Comparison of ENCODE assay signal across 22 cellular contexts in the genomic region with DNA sequence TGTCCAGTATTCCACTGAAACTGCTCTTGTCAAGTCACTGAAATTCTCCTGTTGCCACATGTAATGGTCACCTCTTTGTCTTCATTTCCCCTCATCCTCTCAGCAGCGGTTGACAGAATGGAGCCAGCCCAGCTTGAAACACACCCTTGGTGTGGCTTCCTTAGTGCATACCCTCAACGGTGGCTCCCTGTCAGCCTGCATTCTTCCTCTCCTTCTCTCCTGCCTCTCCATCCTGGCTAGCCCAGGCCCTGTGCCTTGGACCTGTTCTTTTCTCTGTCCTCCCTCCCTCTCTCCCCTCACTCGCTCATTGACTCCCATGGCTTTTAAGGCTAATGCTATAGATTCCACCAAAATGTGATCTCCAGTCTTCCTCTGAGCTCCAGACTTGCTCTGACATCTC. TPM values are rescaled to one million over a fixed set of nuclear protein-coding genes. Genes with fewer than 3 reads are reported as not detected.
DNase-seq lines count a peak whose midpoint lies in the region; ATAC-seq and TF ChIP-seq lines count a peak whose summit lies in the region.
"Had no signal": no experiment of that assay in that cellular context is flagged by ENCODE, and none has a peak within 500 bp of the region (broad histone marks: within the 10 kb centered on the region; RNA-seq: fewer than 3 reads in every experiment).

No MANE protein-coding gene starts in this region.

- H3K4me2 ChIP-seq in mesenchymal stem cell (ENCODE audit: low read length, poor library complexity, severe bottlenecking): no peak overlapping the region

- BruUV-seq in MCF 10A (replicated peaks; lab: Mats Ljungman, UMichigan): no TSS peak

- intact Hi-C loops in activated naive CD4-positive, alpha-beta T cell treated with anti-CD3 and anti-CD28 coated beads for 36 hours (cut with micrococcal nuclease): loop anchor here (5.0 kb wide), 1 partner anchor 451 kb away; no protein-coding TSS in a partner anchor
- intact Hi-C loops in activated T-helper 2 cell treated with anti-CD3 and anti-CD28 coated beads, Interferon-gamma antibody, Interleukin-2, Interleukin-4, amounts not matched to agents 10 μg/mL and 5 μg/mL and 100 μg/mL, durations not matched to agents 14 hours and 24 hours and 36 hours (cut with micrococcal nuclease): no loop called here
- intact Hi-C loops in MCF 10A (cut with micrococcal nuclease): loop anchor here (10.0 kb wide), 1 partner anchor 487 kb away; no protein-coding TSS in a partner anchor

- no peak overlapping the region for H3K18ac ChIP-seq in mesenchymal stem cell (ENCODE audit: low read depth in 1 of 2, low read length in 2 of 2)

- no peaks in the 10 kb centered on the region for H3K9me3 Mint-ChIP-seq in activated naive CD4-positive, alpha-beta T cell treated with anti-CD3 and anti-CD28 coated beads for 36 hours
- H3K9me3 Mint-ChIP-seq in activated naive CD4-positive, alpha-beta T cell treated with anti-CD3 and anti-CD28 coated beads, Interleukin-2, amount 50 U/mL, for 72 hours: no peaks in the 10 kb centered on the region
- H3K9me3 Mint-ChIP-seq in activated T-helper 2 cell treated with anti-CD3 and anti-CD28 coated beads, Interferon-gamma antibody, Interleukin-2, Interleukin-4, amounts not matched to agents 10 μg/mL and 5 μg/mL and 100 μg/mL, durations not matched to agents 14 hours and 24 hours and 36 hours: no peaks in the 10 kb centered on the region
- no peaks in the 10 kb centered on the region for H3K9me3 Mint-ChIP-seq in stimulated activated effector memory CD8-positive, alpha-beta T cell treated with anti-CD3 and anti-CD28 coated beads, Interleukin-12 subunit alpha, Interleukin-12 subunit beta, amount 100 ng/mL, for 72 hours
- no peaks in the 10 kb centered on the region for H3K9me3 Mint-ChIP-seq in MCF 10A (ENCODE audit: unreplicated experiment)
- H3K9me3 Mint-ChIP-seq: H9 had no signal

- no peak overlapping the region for H2AFZ ChIP-seq in mesenchymal stem cell (ENCODE audit: low read depth, low read length)

- WGBS in mesenchymal stem cell: 96% methylated on average over 3 of the region's 3 CpGs

- peak overlapping the region; percentile 82 for H3K27ac Mint-ChIP-seq in activated naive CD4-positive, alpha-beta T cell treated with anti-CD3 and anti-CD28 coated beads for 36 hours
- H3K27ac Mint-ChIP-seq in activated naive CD4-positive, alpha-beta T cell treated with anti-CD3 and anti-CD28 coated beads, Interleukin-2, amount 50 U/mL, for 72 hours: peak overlapping the region in 1 of 2 donors; percentile 16
- H3K27ac Mint-ChIP-seq in activated T-helper 2 cell treated with anti-CD3 and anti-CD28 coated beads, Interferon-gamma antibody, Interleukin-2, Interleukin-4, amounts not matched to agents 10 μg/mL and 5 μg/mL and 100 μg/mL, durations not matched to agents 14 hours and 24 hours and 36 hours: peak overlapping the region; percentile 33
- H3K27ac Mint-ChIP-seq in stimulated activated effector memory CD8-positive, alpha-beta T cell treated with anti-CD3 and anti-CD28 coated beads, Interleukin-12 subunit alpha, Interleukin-12 subunit beta, amount 100 ng/mL, for 72 hours: peak overlapping the region; percentile 73
- no peak overlapping the region for H3K27ac Mint-ChIP-seq in MCF 10A (ENCODE audit: low read depth, unreplicated experiment)
- H3K27ac Mint-ChIP-seq: H9 had no signal

- no peak for DNase-seq in activated naive CD4-positive, alpha-beta T cell treated with anti-CD3 and anti-CD28 coated beads for 36 hours
- DNase-seq in activated naive CD4-positive, alpha-beta T cell treated with anti-CD3 and anti-CD28 coated beads, Interleukin-2, amount 50 U/mL, for 72 hours (ENCODE audit: low spot score in 2 of 2): no peak
- DNase-seq in GM12864 (ENCODE audit: low read depth): no peak
- DNase-seq in activated T-helper 2 cell treated with anti-CD3 and anti-CD28 coated beads, Interferon-gamma antibody, Interleukin-2, Interleukin-4, amounts not matched to agents 10 μg/mL and 5 μg/mL and 100 μg/mL, durations not matched to agents 14 hours and 24 hours and 36 hours (ENCODE audit: low spot score): no peak
- no peak for DNase-seq in stimulated activated effector memory CD8-positive, alpha-beta T cell treated with anti-CD3 and anti-CD28 coated beads, Interleukin-12 subunit alpha, Interleukin-12 subunit beta, amount 100 ng/mL, for 72 hours (ENCODE audit: low spot score in 2 of 2)
- DNase-seq in MCF 10A (ENCODE audit: unreplicated experiment): no peak
- DNase-seq in SW 1271 (lab: John Stamatoyannopoulos, UW): no peak
- DNase-seq in mesenchymal stem cell: no peak
- DNase-seq: activated naive CD4-positive, alpha-beta T cell treated with Interleukin-2 at 50 U/mL for 16 hours; effector CD8-positive, alpha-beta T cell; H9; kidney glomerular epithelial cell; NCI-H1092; NCI-H2029; NCI-H446; ovary; tibial artery had no signal

- H3K27ac ChIP-seq in mesenchymal stem cell (ENCODE audit: low read length, poor library complexity, severe bottlenecking): no peak overlapping the region
- H3K27ac ChIP-seq: esophagus muscularis mucosa, gastroesophageal sphincter, ovary, tibial artery had no signal

- no peak overlapping the region for H2AK5ac ChIP-seq in mesenchymal stem cell (ENCODE audit: low read length, severe bottlenecking)

- no peak overlapping the region for H4K8ac ChIP-seq in mesenchymal stem cell (ENCODE audit: low read length)

- H2BK120ac ChIP-seq in mesenchymal stem cell (ENCODE audit: low read depth, low read length): no peak overlapping the region

- peaks cover 51% of the 10 kb centered on the region for H3K4me1 Mint-ChIP-seq in activated naive CD4-positive, alpha-beta T cell treated with anti-CD3 and anti-CD28 coated beads for 36 hours (ENCODE audit: low read depth)
- H3K4me1 Mint-ChIP-seq in activated T-helper 2 cell treated with anti-CD3 and anti-CD28 coated beads, Interferon-gamma antibody, Interleukin-2, Interleukin-4, amounts not matched to agents 10 μg/mL and 5 μg/mL and 100 μg/mL, durations not matched to agents 14 hours and 24 hours and 36 hours (ENCODE audit: low read depth): peaks cover 62% of the 10 kb centered on the region
- peaks cover 77% of the 10 kb centered on the region for H3K4me1 Mint-ChIP-seq in stimulated activated effector memory CD8-positive, alpha-beta T cell treated with anti-CD3 and anti-CD28 coated beads, Interleukin-12 subunit alpha, Interleukin-12 subunit beta, amount 100 ng/mL, for 72 hours
- H3K4me1 Mint-ChIP-seq in MCF 10A (ENCODE audit: insufficient read depth, unreplicated experiment): no peaks in the 10 kb centered on the region
- H3K4me1 Mint-ChIP-seq: H9 had no signal

- H3K9me3 ChIP-seq in mesenchymal stem cell (ENCODE audit: control insufficient read depth, low read length): no peaks in the 10 kb centered on the region
- H3K9me3 ChIP-seq: esophagus muscularis mucosa, gastroesophageal sphincter, ovary, tibial artery had no signal

- peak overlapping the region; percentile 71 for H3K4me3 ChIP-seq in GM12864 (ENCODE audit: low read depth, low read length)
- H3K4me3 ChIP-seq in mesenchymal stem cell (ENCODE audit: insufficient read depth in 1 of 2, low read depth in 1 of 2, low read length in 2 of 2): no peak overlapping the region
- H3K4me3 ChIP-seq: esophagus muscularis mucosa, gastroesophageal sphincter, ovary, tibial artery had no signal

- no peak overlapping the region for H3K14ac ChIP-seq in mesenchymal stem cell (ENCODE audit: low read length in 2 of 2)

- H3K4me3 Mint-ChIP-seq in activated naive CD4-positive, alpha-beta T cell treated with anti-CD3 and anti-CD28 coated beads for 36 hours: peak overlapping the region; percentile 59
- peak overlapping the region; percentile 2 for H3K4me3 Mint-ChIP-seq in activated T-helper 2 cell treated with anti-CD3 and anti-CD28 coated beads, Interferon-gamma antibody, Interleukin-2, Interleukin-4, amounts not matched to agents 10 μg/mL and 5 μg/mL and 100 μg/mL, durations not matched to agents 14 hours and 24 hours and 36 hours (ENCODE audit: low read depth)
- H3K4me3 Mint-ChIP-seq in stimulated activated effector memory CD8-positive, alpha-beta T cell treated with anti-CD3 and anti-CD28 coated beads, Interleukin-12 subunit alpha, Interleukin-12 subunit beta, amount 100 ng/mL, for 72 hours: no peak overlapping the region
- no peak overlapping the region for H3K4me3 Mint-ChIP-seq in MCF 10A (ENCODE audit: unreplicated experiment)
- H3K4me3 Mint-ChIP-seq: H9 had no signal

- no peaks in the 10 kb centered on the region for H3K79me1 ChIP-seq in mesenchymal stem cell (replicated peaks; ENCODE audit: low read length, poor library complexity, severe bottlenecking)

- H2BK12ac ChIP-seq in mesenchymal stem cell (ENCODE audit: low read length in 2 of 2): no peak overlapping the region

- no peak overlapping the region for H3K4ac ChIP-seq in mesenchymal stem cell (ENCODE audit: low read depth in 1 of 2, low read length in 2 of 2)

- no peaks in the 10 kb centered on the region for H3K36me3 ChIP-seq in mesenchymal stem cell (ENCODE audit: control insufficient read depth in 1 of 2, insufficient read depth in 2 of 2, low read depth in 1 of 2, low read length in 2 of 2)
- H3K36me3 ChIP-seq: esophagus muscularis mucosa, gastroesophageal sphincter, ovary, tibial artery had no signal

- H4K91ac ChIP-seq in mesenchymal stem cell (ENCODE audit: low read length): no peak overlapping the region

- H3K27me3 Mint-ChIP-seq in activated naive CD4-positive, alpha-beta T cell treated with anti-CD3 and anti-CD28 coated beads for 36 hours (ENCODE audit: low read depth): no peaks in the 10 kb centered on the region
- no peaks in the 10 kb centered on the region for H3K27me3 Mint-ChIP-seq in activated T-helper 2 cell treated with anti-CD3 and anti-CD28 coated beads, Interferon-gamma antibody, Interleukin-2, Interleukin-4, amounts not matched to agents 10 μg/mL and 5 μg/mL and 100 μg/mL, durations not matched to agents 14 hours and 24 hours and 36 hours (ENCODE audit: low read depth)
- H3K27me3 Mint-ChIP-seq in MCF 10A (ENCODE audit: insufficient read depth, unreplicated experiment): peaks cover 36% of the 10 kb centered on the region

- CTCF ChIA-PET in activated naive CD4-positive, alpha-beta T cell treated with anti-CD3 and anti-CD28 coated beads for 36 hours (lab: Charles Lee): interaction anchor here (0.6 to 12.6 kb wide), 12 partner anchors 9 to 342 kb away, joined by 3 to 219 read pairs (median 5); no protein-coding TSS in a partner anchor
- CTCF ChIA-PET in MCF 10A (lab: Yijun Ruan, JAX): interaction anchor here (0.6 to 13.0 kb wide), 22 partner anchors 9 to 428 kb away, joined by 3 to 297 read pairs (median 5); partner anchors contain the start of genes C1orf116, DYRK3, EIF2D and IL20

- H3K36me3 Mint-ChIP-seq in activated naive CD4-positive, alpha-beta T cell treated with anti-CD3 and anti-CD28 coated beads for 36 hours (ENCODE audit: low read depth): peaks cover 20% of the 10 kb centered on the region
- H3K36me3 Mint-ChIP-seq in activated naive CD4-positive, alpha-beta T cell treated with anti-CD3 and anti-CD28 coated beads, Interleukin-2, amount 50 U/mL, for 72 hours: peaks cover 27 to 32% of the 10 kb centered on the region in 2 donors
- H3K36me3 Mint-ChIP-seq in activated T-helper 2 cell treated with anti-CD3 and anti-CD28 coated beads, Interferon-gamma antibody, Interleukin-2, Interleukin-4, amounts not matched to agents 10 μg/mL and 5 μg/mL and 100 μg/mL, durations not matched to agents 14 hours and 24 hours and 36 hours (ENCODE audit: low read depth): peaks cover 38% of the 10 kb centered on the region
- peaks cover 34% of the 10 kb centered on the region for H3K36me3 Mint-ChIP-seq in stimulated activated effector memory CD8-positive, alpha-beta T cell treated with anti-CD3 and anti-CD28 coated beads, Interleukin-12 subunit alpha, Interleukin-12 subunit beta, amount 100 ng/mL, for 72 hours
- H3K36me3 Mint-ChIP-seq in MCF 10A (ENCODE audit: insufficient read depth, unreplicated experiment): no peaks in the 10 kb centered on the region

- H3K27me3 ChIP-seq in mesenchymal stem cell (ENCODE audit: control insufficient read depth in 1 of 2, insufficient read depth in 1 of 2, low read length in 2 of 2): peaks cover 28 to 61% of the 10 kb centered on the region in 2 experiments
- H3K27me3 ChIP-seq: ovary had no signal

- H3K23ac ChIP-seq in mesenchymal stem cell (ENCODE audit: low read length in 2 of 2): no peak overlapping the region

- H2BK5ac ChIP-seq in mesenchymal stem cell (ENCODE audit: low read depth, low read length, poor library complexity, severe bottlenecking): no peak overlapping the region

- no peak overlapping the region for H3K9ac ChIP-seq in mesenchymal stem cell (ENCODE audit: low read length)

- no peak for TF ChIP-seq CTCF in GM12864 (IDR thresholded peaks at IDR 0.05; ENCODE audit: low read depth, low read length, missing control alignments)
- no peak for TF ChIP-seq CTCF in MCF 10A (IDR thresholded peaks at IDR 0.05; ENCODE audit: unreplicated experiment)

- POLR2A ChIA-PET in MCF 10A (lab: Yijun Ruan, JAX): interaction anchor here (0.7 kb wide), 1 partner anchor 104 kb away, joined by 3 read pairs; no protein-coding TSS in a partner anchor

- no peak for ATAC-seq in activated naive CD4-positive, alpha-beta T cell treated with anti-CD3 and anti-CD28 coated beads, Interleukin-2, amount 50 U/mL, for 72 hours
- no peak for ATAC-seq in stimulated activated effector memory CD8-positive, alpha-beta T cell treated with anti-CD3 and anti-CD28 coated beads, Interleukin-12 subunit alpha, Interleukin-12 subunit beta, amount 100 ng/mL, for 72 hours
- ATAC-seq: gastroesophageal sphincter had no signal

- H2BK15ac ChIP-seq in mesenchymal stem cell (ENCODE audit: low read depth, poor library complexity, severe bottlenecking): no peak overlapping the region

- peaks cover 2% of the 10 kb centered on the region for H3K4me1 ChIP-seq in mesenchymal stem cell (ENCODE audit: control insufficient read depth, insufficient read depth, low read depth, low read length)
- H3K4me1 ChIP-seq: esophagus muscularis mucosa, gastroesophageal sphincter, tibial artery had no signal

RNA-seq across cellular contexts. Expression of gene FCMR, which starts 3.7 kb away (rescaled TPM):
- total RNA-seq in activated naive CD4-positive, alpha-beta T cell treated with anti-CD3 and anti-CD28 coated beads for 36 hours: 10 to 100 TPM; 49.6 to 52.1 TPM
- 10 to 100 TPM; 31.4 to 37.3 TPM for total RNA-seq in activated naive CD4-positive, alpha-beta T cell treated with anti-CD3 and anti-CD28 coated beads, Interleukin-2, amount 50 U/mL, for 72 hours
- total RNA-seq in activated T-helper 2 cell treated with anti-CD3 and anti-CD28 coated beads, Interferon-gamma antibody, Interleukin-2, Interleukin-4, amounts not matched to agents 10 μg/mL and 5 μg/mL and 100 μg/mL, durations not matched to agents 14 hours and 24 hours and 36 hours: 14.1 and 16.7 TPM in 2 replicates
- total RNA-seq in MCF 10A (2022): 10.1 and 18.0 TPM in 2 replicates
- 3.9 TPM for polyA plus RNA-seq in mesenchymal stem cell (2013, experiment 1 of 2)
- 3.5 TPM for polyA plus RNA-seq in mesenchymal stem cell (2013, experiment 2 of 2)
- total RNA-seq: H9, lung microvascular endothelial cell had no signal

RNA-seq across cellular contexts. Expression of gene IL24, which starts 20.8 kb away (rescaled TPM):
- 10 to 100 TPM; 44.0 to 46.7 TPM for total RNA-seq in activated naive CD4-positive, alpha-beta T cell treated with anti-CD3 and anti-CD28 coated beads for 36 hours
- total RNA-seq in activated naive CD4-positive, alpha-beta T cell treated with anti-CD3 and anti-CD28 coated beads, Interleukin-2, amount 50 U/mL, for 72 hours: 10 to 100 TPM; 19.0 to 22.2 TPM
- total RNA-seq in activated T-helper 2 cell treated with anti-CD3 and anti-CD28 coated beads, Interferon-gamma antibody, Interleukin-2, Interleukin-4, amounts not matched to agents 10 μg/mL and 5 μg/mL and 100 μg/mL, durations not matched to agents 14 hours and 24 hours and 36 hours: 3.1 and 3.4 TPM in 2 replicates
- 0.58 and 1.1 TPM in 2 replicates for total RNA-seq in MCF 10A (2022)
- 1.2 TPM for polyA plus RNA-seq in mesenchymal stem cell (2013, experiment 1 of 2)
- polyA plus RNA-seq in mesenchymal stem cell (2013, experiment 2 of 2): 1.5 TPM
- total RNA-seq: gastroesophageal sphincter, H9, lung microvascular endothelial cell had no signal

RNA-seq across cellular contexts. Expression of gene PIGR, which starts 28.2 kb away (rescaled TPM):
- total RNA-seq in activated naive CD4-positive, alpha-beta T cell treated with anti-CD3 and anti-CD28 coated beads for 36 hours: under 1 TPM in 1 of 2 experiments, not detected in 1; 0.10 TPM
- under 1 TPM in 1 of 2 donors, not detected in 1; 0.05 TPM for total RNA-seq in activated naive CD4-positive, alpha-beta T cell treated with anti-CD3 and anti-CD28 coated beads, Interleukin-2, amount 50 U/mL, for 72 hours
- not detected in 2 replicates for total RNA-seq in activated T-helper 2 cell treated with anti-CD3 and anti-CD28 coated beads, Interferon-gamma antibody, Interleukin-2, Interleukin-4, amounts not matched to agents 10 μg/mL and 5 μg/mL and 100 μg/mL, durations not matched to agents 14 hours and 24 hours and 36 hours
- not detected in 2 replicates for total RNA-seq in MCF 10A (2022)
- not detected for polyA plus RNA-seq in mesenchymal stem cell (2013, experiment 1 of 2)
- polyA plus RNA-seq in mesenchymal stem cell (2013, experiment 2 of 2): not detected
- total RNA-seq: H9, lung microvascular endothelial cell, SK-MEL-5 had no signal
- polyA plus RNA-seq: AG04450 had no signal

RNA-seq across cellular contexts. Expression of gene FCAMR, which starts 52.2 kb away (rescaled TPM):
- total RNA-seq in activated naive CD4-positive, alpha-beta T cell treated with anti-CD3 and anti-CD28 coated beads for 36 hours: not detected
- total RNA-seq in activated naive CD4-positive, alpha-beta T cell treated with anti-CD3 and anti-CD28 coated beads, Interleukin-2, amount 50 U/mL, for 72 hours: not detected
- total RNA-seq in activated T-helper 2 cell treated with anti-CD3 and anti-CD28 coated beads, Interferon-gamma antibody, Interleukin-2, Interleukin-4, amounts not matched to agents 10 μg/mL and 5 μg/mL and 100 μg/mL, durations not matched to agents 14 hours and 24 hours and 36 hours: not detected in 2 replicates
- not detected in 2 replicates for total RNA-seq in MCF 10A (2022)
- polyA plus RNA-seq in mesenchymal stem cell (2013, experiment 1 of 2): not detected
- not detected for polyA plus RNA-seq in mesenchymal stem cell (2013, experiment 2 of 2)
- total RNA-seq: esophagus muscularis mucosa, H9, lung microvascular endothelial cell, ovary, SK-MEL-5 had no signal
- polyA plus RNA-seq: AG04450, ovary had no signal

RNA-seq across cellular contexts. Expression of gene IL20, which starts 52.7 kb away (rescaled TPM):
- under 1 TPM in 1 of 2 experiments, not detected in 1; 0.31 TPM for total RNA-seq in activated naive CD4-positive, alpha-beta T cell treated with anti-CD3 and anti-CD28 coated beads for 36 hours
- not detected for total RNA-seq in activated naive CD4-positive, alpha-beta T cell treated with anti-CD3 and anti-CD28 coated beads, Interleukin-2, amount 50 U/mL, for 72 hours
- total RNA-seq in activated T-helper 2 cell treated with anti-CD3 and anti-CD28 coated beads, Interferon-gamma antibody, Interleukin-2, Interleukin-4, amounts not matched to agents 10 μg/mL and 5 μg/mL and 100 μg/mL, durations not matched to agents 14 hours and 24 hours and 36 hours: not detected in 2 replicates
- total RNA-seq in MCF 10A (2022): not detected in 2 replicates
- not detected for polyA plus RNA-seq in mesenchymal stem cell (2013, experiment 1 of 2)
- polyA plus RNA-seq in mesenchymal stem cell (2013, experiment 2 of 2): not detected
- total RNA-seq: esophagus muscularis mucosa, gastroesophageal sphincter, H9, lung microvascular endothelial cell, SK-MEL-5 had no signal
- polyA plus RNA-seq: AG04450 had no signal

Comparison
In these comparisons a context has a peak if more than half of its experiments do, and no peak if none do; other contexts are left out.
1. H3K4me3 Mint-ChIP-seq: peak in activated naive CD4-positive, alpha-beta T cell treated with anti-CD3 and anti-CD28 coated beads for 36 hours (single experiment) and activated T-helper 2 cell treated with anti-CD3 and anti-CD28 coated beads, Interferon-gamma antibody, Interleukin-2, Interleukin-4, amounts not matched to agents 10 μg/mL and 5 μg/mL and 100 μg/mL, durations not matched to agents 14 hours and 24 hours and 36 hours (single experiment); none in stimulated activated effector memory CD8-positive, alpha-beta T cell treated with anti-CD3 and anti-CD28 coated beads, Interleukin-12 subunit alpha, Interleukin-12 subunit beta, amount 100 ng/mL, for 72 hours (single experiment) and MCF 10A (single experiment).